ENCODE assay signal across 21 cellular contexts in genomic region chrX:2188840-2189239, GRCh38.
DNase-seq lines count a peak whose midpoint lies in the region; ATAC-seq, FAIRE-seq and TF ChIP-seq lines count a peak whose summit lies in the region.
"Had no signal": no experiment of that assay in that cellular context is flagged by ENCODE, and none has a peak within 500 bp of the region (broad histone marks: within the 10 kb centered on the region; RNA-seq: fewer than 3 reads in every experiment).

No MANE protein-coding gene starts in this region.

- ATAC-seq in K562 = no peak

- H2BK120ac ChIP-seq in mesendoderm (ENCODE audit: low read depth, low read length) (peak overlapping the region; percentile 40), neuronal stem cell (ENCODE audit: low read depth, low read length) (no peak overlapping the region)

- H3K4ac ChIP-seq in mesendoderm (ENCODE audit: low read depth, low read length) = no peak overlapping the region
- no peak overlapping the region for H3K4ac ChIP-seq in neuronal stem cell (ENCODE audit: low read length)

- H2BK15ac ChIP-seq in mesendoderm (replicated peaks; ENCODE audit: low read depth) (no peak overlapping the region), neuronal stem cell (ENCODE audit: low read length) (no peak overlapping the region)

- H2AK5ac ChIP-seq in mesendoderm (ENCODE audit: low read length) (peak overlapping the region; percentile 74), neuronal stem cell (ENCODE audit: low read depth, low read length) (no peak overlapping the region)

- FAIRE-seq in K562 (lab: Jason Lieb, UNC) = no peak
- FAIRE-seq: G401.6 had no signal

- no peaks in the 10 kb centered on the region; the same call in 1 of the 2 replicates for H3K9me3 ChIP-seq in ES-I3 (ENCODE audit: control insufficient read depth, insufficient read depth, low read length)
- H3K9me3 ChIP-seq in K562 (replicated peaks; ENCODE audit: control insufficient read depth, insufficient read depth, low read depth, low read length) = peaks cover 4% of the 10 kb centered on the region
- H3K9me3 ChIP-seq in neuronal stem cell (replicated peaks in 1 of 2; ENCODE audit: control insufficient read depth in 2 of 2, insufficient read depth in 1 of 2, low read depth in 1 of 2, low read length in 2 of 2) = peaks cover 12 to 23% of the 10 kb centered on the region in 2 donors
- H3K9me3 ChIP-seq in suprapubic skin = no peaks in the 10 kb centered on the region

- H3K4me1 ChIP-seq in ES-I3 (ENCODE audit: insufficient read depth, low read length) (peaks cover 14% of the 10 kb centered on the region; the same call in 1 of the 2 replicates), K562 (replicated peaks in 1 of 2; ENCODE audit: control insufficient read depth in 2 of 2, insufficient read depth in 2 of 2, low read length in 2 of 2) (peaks cover 5 to 13% of the 10 kb centered on the region in 2 experiments; a peak in 3 of 5 replicates), mesendoderm (ENCODE audit: control insufficient read depth, low read depth, low read length) (peaks cover 9% of the 10 kb centered on the region), neuronal stem cell (ENCODE audit: control insufficient read depth in 2 of 2, insufficient read depth in 1 of 2, low read depth in 1 of 2, low read length in 2 of 2) (peaks cover 0 to 4% of the 10 kb centered on the region in 2 donors), suprapubic skin (no peaks in the 10 kb centered on the region)

- peak overlapping the region; percentile 59 for H2AFZ ChIP-seq in K562 (ENCODE audit: low read depth, low read length)
- no peak overlapping the region for H2AFZ ChIP-seq in neuronal stem cell (ENCODE audit: low read length)

- H2BK5ac ChIP-seq in mesendoderm (ENCODE audit: low read length) (peak overlapping the region; percentile 30), neuronal stem cell (ENCODE audit: low read length) (no peak overlapping the region)

- WGBS in K562 (ENCODE audit: insufficient coverage, low coverage, missing lambda C conversion rate) = 10% methylated on average over 7 of the region's 7 CpGs
- no CpG with 5 or more reads among the region's 7 CpGs for WGBS in mesendoderm (ENCODE audit: extremely low coverage, insufficient coverage, low lambda C conversion rate)
- WGBS in neuronal stem cell (ENCODE audit: extremely low coverage in 2 of 2, insufficient read length in 2 of 2, insufficient replicate concordance in 1 of 2), 2 donors = no CpG with 5 or more reads among the region's 7 CpGs
- 81% methylated on average over 7 of the region's 7 CpGs for WGBS in suprapubic skin

- no peaks in the 10 kb centered on the region for H3K27me3 ChIP-seq in K562 (ENCODE audit: control insufficient read depth in 2 of 2, insufficient read depth in 2 of 2, low read length in 2 of 2)
- no peaks in the 10 kb centered on the region for H3K27me3 ChIP-seq in mesendoderm (ENCODE audit: insufficient read depth, low read length, poor library complexity)
- no peaks in the 10 kb centered on the region for H3K27me3 ChIP-seq in neuronal stem cell (ENCODE audit: control insufficient read depth in 3 of 3, insufficient read depth in 3 of 3, low read depth in 1 of 3, low read length in 3 of 3)
- H3K27me3 ChIP-seq in suprapubic skin = no peaks in the 10 kb centered on the region

- H4K91ac ChIP-seq in neuronal stem cell (ENCODE audit: low read depth, low read length, poor library complexity) = no peak overlapping the region

- TF ChIP-seq POLR2A in K562 (conservative IDR thresholded peaks at IDR 0.05) = no peak
- no peak for TF ChIP-seq POLR2A in erythroblast (IDR thresholded peaks at IDR 0.05; ENCODE audit: low read length)
- no peak for TF ChIP-seq POLR2A in suprapubic skin (IDR thresholded peaks at IDR 0.05)

- H3K4me3 ChIP-seq in K562 (0 out of 2 replicates have a peak overlapping the region, but pooled peaks have one; percentile 11), mesendoderm (ENCODE audit: low read length) (no peak overlapping the region), neuronal stem cell (ENCODE audit: low read length in 2 of 2) (no peak overlapping the region), suprapubic skin (no peak overlapping the region)

- H3K79me2 ChIP-seq in K562 (ENCODE audit: control insufficient read depth, insufficient read depth, low read length) (no peaks in the 10 kb centered on the region), mesendoderm (ENCODE audit: control insufficient read depth, insufficient read depth, low read length) (no peaks in the 10 kb centered on the region)

- no peak overlapping the region for H3K14ac ChIP-seq in neuronal stem cell (ENCODE audit: low read length)

- POLR2A ChIA-PET in K562 (lab: Yijun Ruan, JAX) = no interaction called here

- no peak for TF ChIP-seq CTCF in K562 (IDR thresholded peaks at IDR 0.05 in 2 of 3, conservative IDR thresholded peaks at IDR 0.05 in 1 of 3; ENCODE audit: insufficient read depth in 2 of 3, low read depth in 1 of 3, low read length in 3 of 3)
- TF ChIP-seq CTCF in suprapubic skin (IDR thresholded peaks at IDR 0.05) = no peak

- TF ChIP-seq EP300 in K562 (IDR thresholded peaks at IDR 0.05; ENCODE audit: low read length) (no peak), suprapubic skin (IDR thresholded peaks at IDR 0.05) (no peak)

- intact Hi-C loops in K562 (cut with micrococcal nuclease) = no loop called here

- H3K56ac ChIP-seq in mesendoderm (ENCODE audit: low read length) = peak overlapping the region; percentile 73

- no peak for TF ChIP-seq RAD21 in K562 (CRISPR knock-in tag; conservative IDR thresholded peaks at IDR 0.05 in 1 of 2, IDR thresholded peaks at IDR 0.05 in 1 of 2)

- no peak overlapping the region for H4K5ac ChIP-seq in mesendoderm (ENCODE audit: low read length)

- H3K36me3 ChIP-seq in ES-I3 (ENCODE audit: insufficient read depth, low read length) = no peaks in the 10 kb centered on the region
- H3K36me3 ChIP-seq in K562 (ENCODE audit: control insufficient read depth, insufficient read depth, low read length) = no peaks in the 10 kb centered on the region
- no peaks in the 10 kb centered on the region for H3K36me3 ChIP-seq in mesendoderm (ENCODE audit: control insufficient read depth, insufficient read depth, low read length)
- no peaks in the 10 kb centered on the region for H3K36me3 ChIP-seq in neuronal stem cell (replicated peaks in 1 of 2; ENCODE audit: control insufficient read depth in 2 of 2, insufficient read depth in 2 of 2, low read length in 2 of 2)
- H3K36me3 ChIP-seq in suprapubic skin = no peaks in the 10 kb centered on the region

- CTCF ChIA-PET in K562 (lab: Yijun Ruan, JAX; ENCODE audit: low intra/inter-chr PET ratio) = no interaction called here

- no peaks in the 10 kb centered on the region for H3K79me1 ChIP-seq in mesendoderm (ENCODE audit: low read length)
- no peaks in the 10 kb centered on the region for H3K79me1 ChIP-seq in neuronal stem cell (ENCODE audit: low read depth, low read length)

- no peaks in the 10 kb centered on the region for H3K9me1 ChIP-seq in K562 (ENCODE audit: control insufficient read depth, insufficient read depth, low read length)

- H4K8ac ChIP-seq in mesendoderm (ENCODE audit: low read depth, low read length) (no peak overlapping the region), neuronal stem cell (ENCODE audit: low read depth, low read length) (no peak overlapping the region)

- no TSS peak for BruUV-seq in K562 (replicated peaks; lab: Mats Ljungman, UMichigan)

- H4K20me1 ChIP-seq in K562 (replicated peaks; ENCODE audit: control insufficient read depth, insufficient read depth, low read length) = no peaks in the 10 kb centered on the region

- no peak overlapping the region for H3K23ac ChIP-seq in mesendoderm (ENCODE audit: low read length)
- H3K23ac ChIP-seq in neuronal stem cell (ENCODE audit: low read depth, low read length, poor library complexity) = no peak overlapping the region

- H3K9ac ChIP-seq in ES-I3 (ENCODE audit: low read depth, low read length) (peak overlapping the region; percentile 39; the same call in 1 of the 2 replicates), K562 (ENCODE audit: insufficient read depth in 1 of 2, low read depth in 2 of 2, low read length in 2 of 2) (no peak overlapping the region; a peak in 1 of 4 replicates), mesendoderm (ENCODE audit: low read length) (peak overlapping the region; percentile 47), neuronal stem cell (ENCODE audit: low read depth, low read length, poor library complexity) (no peak overlapping the region)

- H3K18ac ChIP-seq in mesendoderm (ENCODE audit: low read length) = peak overlapping the region; percentile 91
- H3K18ac ChIP-seq in neuronal stem cell (ENCODE audit: low read length) = peak overlapping the region; percentile 45

- H3K4me2 ChIP-seq in K562 (ENCODE audit: insufficient read depth, low read length) = peak overlapping the region; percentile 55
- peak overlapping the region; percentile 25 for H3K4me2 ChIP-seq in mesendoderm (ENCODE audit: low read length)
- H3K4me2 ChIP-seq in neuronal stem cell (ENCODE audit: insufficient read depth, low read length, poor library complexity, severe bottlenecking) = no peak overlapping the region

- in situ Hi-C loops in K562 (cut with MboI) = no loop called here

- H3K27ac ChIP-seq in K562 (ENCODE audit: extremely low read depth, low read depth, low read length) (no peak overlapping the region), mesendoderm (ENCODE audit: low read depth, low read length) (peak overlapping the region; percentile 52), neuronal stem cell (replicated peaks; ENCODE audit: low read length) (no peak overlapping the region), suprapubic skin (no peak overlapping the region)

- DNase-seq in K562 (ENCODE audit: extremely low read depth in 1 of 4, low spot score in 3 of 4) (no peak), mesendoderm (no peak), neuronal stem cell (ENCODE audit: low spot score) (no peak), erythroblast (lab: John Stamatoyannopoulos, UW) (no peak), iPS-NIHi7 (ENCODE audit: extremely low spot score) (no peak), suprapubic skin (ENCODE audit: low spot score in 2 of 2) (no peak), NK-92 (lab: John Stamatoyannopoulos, UW; ENCODE audit: unreplicated experiment) (no peak)
- DNase-seq: 8988T, COR-L47, DMS 273 treated with DMSO at 0.1 percent for 48 hours, DND-41, HCEC 1CT, KBM-7, NCI-H1105 treated with DMSO at 0.1 percent for 48 hours, NCI-H1694, NCI-H510A, NCI-H748 treated with DMSO at 0.1 percent for 48 hours, RPMI8226, SHP77 treated with DMSO at 0.1 percent for 48 hours had no signal

- no peak overlapping the region for H2BK12ac ChIP-seq in neuronal stem cell (ENCODE audit: low read length)

TF ChIP-seq in K562, 482 proteins besides CTCF, POLR2A, EP300 and RAD21:
- TF ChIP-seq NEUROD1 (IDR thresholded peaks at IDR 0.05; ENCODE audit: borderline replicate concordance, low read depth, low read length, partially characterized antibody) (no peak), ELF4 (CRISPR knock-in tag; IDR thresholded peaks at IDR 0.05) (no peak), ZNF121 (CRISPR knock-in tag; conservative IDR thresholded peaks at IDR 0.05) (peak; percentile 55)

Comparison
In these comparisons a context has a peak if more than half of its experiments do, and no peak if none do; other contexts are left out.
1. H3K9ac ChIP-seq: peak in ES-I3 (single experiment) and mesendoderm (single experiment); none in K562 (0 of 2) and neuronal stem cell (single experiment).